ENCODE assay signal across 8 cellular contexts in the genomic region with DNA sequence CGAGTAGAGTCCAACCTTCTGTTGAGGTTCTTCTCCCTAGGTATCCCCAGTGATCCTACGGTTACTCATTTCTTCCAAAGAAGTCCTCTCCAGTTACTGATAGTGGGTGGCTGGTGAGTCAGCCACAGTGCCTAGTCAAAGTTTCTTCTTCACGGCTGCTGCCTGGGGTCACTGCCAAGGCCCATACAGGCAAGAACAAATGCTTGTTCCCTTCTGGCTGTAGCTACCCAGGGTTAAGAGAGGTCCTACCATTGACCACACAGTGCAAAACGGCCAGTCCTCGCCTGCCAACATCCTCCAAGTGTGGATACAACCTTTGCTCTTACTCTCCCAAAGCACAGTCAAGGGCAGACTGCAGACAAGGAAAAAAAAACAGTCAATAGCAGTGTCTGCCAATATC. TPM values are rescaled to one million over a fixed set of nuclear protein-coding genes. Genes with fewer than 3 reads are reported as not detected.
A peak's percentile ranks its signal among the peaks of the same experiment; 100 is the strongest.
DNase-seq lines count a peak whose midpoint lies in the region; ATAC-seq and TF ChIP-seq lines count a peak whose summit lies in the region.

No MANE protein-coding gene starts in this region.

- no peak overlapping the region for H3K9ac ChIP-seq in liver (ENCODE audit: low read depth in 1 of 2, low read length in 2 of 2)

- ATAC-seq in HG03045 (IDR thresholded peaks at IDR 0.05; ENCODE audit: unreplicated experiment) (no peak), HG02610 (IDR thresholded peaks at IDR 0.05; ENCODE audit: unreplicated experiment) (no peak)

- peak overlapping the region; percentile 69 to 83 for H3K27ac ChIP-seq in liver (ENCODE audit: low read depth in 1 of 2, low read length in 2 of 2)
- H3K27ac ChIP-seq in stomach = peak overlapping the region; percentile 2 to 97 (median 33)

- H3K27me3 ChIP-seq in liver (ENCODE audit: control insufficient read depth in 4 of 4, insufficient read depth in 4 of 4, low read length in 3 of 4) (no peaks in the 10 kb centered on the region), stomach (no peaks in the 10 kb centered on the region)

- no peak for TF ChIP-seq EP300 in stomach (IDR thresholded peaks at IDR 0.05)

- 25% methylated on average over 5 of the region's 5 CpGs for WGBS in liver
- WGBS in stomach, 5 donors = 26 to 40% (median 27%) methylated on average over 5 of the region's 5 CpGs

- intact Hi-C loops in stomach (cut with DNase I; ENCODE audit: low total_unique reads) = loop anchor here (10.0 kb wide), 1 partner anchor 68 kb away; no protein-coding TSS in a partner anchor

- peak; percentile 16 for DNase-seq in NCI-H2196 (lab: John Stamatoyannopoulos, UW; ENCODE audit: unreplicated experiment)
- DNase-seq in NCI-H2196 treated with DMSO at 0.1 percent for 48 hours (lab: John Stamatoyannopoulos, UW; ENCODE audit: unreplicated experiment) = no peak
- peak; percentile 67 for DNase-seq in astrocyte of the hippocampus (ENCODE audit: low read depth, low spot score)
- peak; percentile 82 for DNase-seq in stomach
- DNase-seq in foreskin melanocyte = no peak

- no peak for TF ChIP-seq CTCF in liver (IDR thresholded peaks at IDR 0.05; ENCODE audit: low read depth, low read length, missing input control)
- no peak for TF ChIP-seq CTCF in stomach (IDR thresholded peaks at IDR 0.05)

- no peak for TF ChIP-seq POLR2A in stomach (IDR thresholded peaks at IDR 0.05)

- H3K4me3 ChIP-seq in liver (ENCODE audit: low read depth in 1 of 3, low read length in 3 of 3) = no peak overlapping the region
- H3K4me3 ChIP-seq in stomach = no peak overlapping the region

- H3K9me3 ChIP-seq in liver (ENCODE audit: control insufficient read depth in 4 of 4, low read length in 3 of 4) (no peaks in the 10 kb centered on the region), stomach (no peaks in the 10 kb centered on the region)

- H3K4me1 ChIP-seq in liver (ENCODE audit: control insufficient read depth in 4 of 4, insufficient read depth in 4 of 4, low read length in 3 of 4) (peaks cover 5 to 39% (median 32%) of the 10 kb centered on the region in 4 donors), stomach (peaks cover 0 to 36% (median 12%) of the 10 kb centered on the region in 4 donors)

- peak; percentile 48 to 69 for TF ChIP-seq RAD21 in liver (IDR thresholded peaks at IDR 0.05)

- H3K36me3 ChIP-seq in liver (ENCODE audit: control insufficient read depth in 4 of 4, insufficient read depth in 3 of 4, low read depth in 1 of 4, low read length in 3 of 4) (no peaks in the 10 kb centered on the region), stomach (no peaks in the 10 kb centered on the region)

TF ChIP-seq in liver, 16 proteins besides CTCF, POLR2A, EP300 and RAD21:
- TF ChIP-seq, protein P1, sequence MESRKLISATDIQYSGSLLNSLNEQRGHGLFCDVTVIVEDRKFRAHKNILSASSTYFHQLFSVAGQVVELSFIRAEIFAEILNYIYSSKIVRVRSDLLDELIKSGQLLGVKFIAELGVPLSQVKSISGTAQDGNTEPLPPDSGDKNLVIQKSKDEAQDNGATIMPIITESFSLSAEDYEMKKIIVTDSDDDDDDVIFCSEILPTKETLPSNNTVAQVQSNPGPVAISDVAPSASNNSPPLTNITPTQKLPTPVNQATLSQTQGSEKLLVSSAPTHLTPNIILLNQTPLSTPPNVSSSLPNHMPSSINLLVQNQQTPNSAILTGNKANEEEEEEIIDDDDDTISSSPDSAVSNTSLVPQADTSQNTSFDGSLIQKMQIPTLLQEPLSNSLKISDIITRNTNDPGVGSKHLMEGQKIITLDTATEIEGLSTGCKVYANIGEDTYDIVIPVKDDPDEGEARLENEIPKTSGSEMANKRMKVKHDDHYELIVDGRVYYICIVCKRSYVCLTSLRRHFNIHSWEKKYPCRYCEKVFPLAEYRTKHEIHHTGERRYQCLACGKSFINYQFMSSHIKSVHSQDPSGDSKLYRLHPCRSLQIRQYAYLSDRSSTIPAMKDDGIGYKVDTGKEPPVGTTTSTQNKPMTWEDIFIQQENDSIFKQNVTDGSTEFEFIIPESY (IDR thresholded peaks at IDR 0.05) = peak; percentile 91
- TF ChIP-seq GABPA (IDR thresholded peaks at IDR 0.05 in 1 of 2, conservative IDR thresholded peaks at IDR 0.05 in 1 of 2) = peak in 1 of 2 donors; percentile 43
- TF ChIP-seq HNF4G (IDR thresholded peaks at IDR 0.05) = peak; percentile 69
- peak; percentile 88 to 89 for TF ChIP-seq JUND (IDR thresholded peaks at IDR 0.05)
- TF ChIP-seq SP1 (IDR thresholded peaks at IDR 0.05) = peak; percentile 97
- peak; percentile 83 for TF ChIP-seq YY1 (IDR thresholded peaks at IDR 0.05)
- TF ChIP-seq FOXA2 (IDR thresholded peaks at IDR 0.05) = peak; percentile 68
- TF ChIP-seq EGR1 (IDR thresholded peaks at IDR 0.05; ENCODE audit: low read depth in 2 of 2) = peak in 1 of 2 donors; percentile 13
- TF ChIP-seq, protein P2, sequence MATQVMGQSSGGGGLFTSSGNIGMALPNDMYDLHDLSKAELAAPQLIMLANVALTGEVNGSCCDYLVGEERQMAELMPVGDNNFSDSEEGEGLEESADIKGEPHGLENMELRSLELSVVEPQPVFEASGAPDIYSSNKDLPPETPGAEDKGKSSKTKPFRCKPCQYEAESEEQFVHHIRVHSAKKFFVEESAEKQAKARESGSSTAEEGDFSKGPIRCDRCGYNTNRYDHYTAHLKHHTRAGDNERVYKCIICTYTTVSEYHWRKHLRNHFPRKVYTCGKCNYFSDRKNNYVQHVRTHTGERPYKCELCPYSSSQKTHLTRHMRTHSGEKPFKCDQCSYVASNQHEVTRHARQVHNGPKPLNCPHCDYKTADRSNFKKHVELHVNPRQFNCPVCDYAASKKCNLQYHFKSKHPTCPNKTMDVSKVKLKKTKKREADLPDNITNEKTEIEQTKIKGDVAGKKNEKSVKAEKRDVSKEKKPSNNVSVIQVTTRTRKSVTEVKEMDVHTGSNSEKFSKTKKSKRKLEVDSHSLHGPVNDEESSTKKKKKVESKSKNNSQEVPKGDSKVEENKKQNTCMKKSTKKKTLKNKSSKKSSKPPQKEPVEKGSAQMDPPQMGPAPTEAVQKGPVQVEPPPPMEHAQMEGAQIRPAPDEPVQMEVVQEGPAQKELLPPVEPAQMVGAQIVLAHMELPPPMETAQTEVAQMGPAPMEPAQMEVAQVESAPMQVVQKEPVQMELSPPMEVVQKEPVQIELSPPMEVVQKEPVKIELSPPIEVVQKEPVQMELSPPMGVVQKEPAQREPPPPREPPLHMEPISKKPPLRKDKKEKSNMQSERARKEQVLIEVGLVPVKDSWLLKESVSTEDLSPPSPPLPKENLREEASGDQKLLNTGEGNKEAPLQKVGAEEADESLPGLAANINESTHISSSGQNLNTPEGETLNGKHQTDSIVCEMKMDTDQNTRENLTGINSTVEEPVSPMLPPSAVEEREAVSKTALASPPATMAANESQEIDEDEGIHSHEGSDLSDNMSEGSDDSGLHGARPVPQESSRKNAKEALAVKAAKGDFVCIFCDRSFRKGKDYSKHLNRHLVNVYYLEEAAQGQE (IDR thresholded peaks at IDR 0.05) = peak; percentile 63
- TF ChIP-seq TAF1 (conservative IDR thresholded peaks at IDR 0.05) = no peak
- peak; percentile 57 for TF ChIP-seq FOXA1 (IDR thresholded peaks at IDR 0.05)
- TF ChIP-seq, protein P3, sequence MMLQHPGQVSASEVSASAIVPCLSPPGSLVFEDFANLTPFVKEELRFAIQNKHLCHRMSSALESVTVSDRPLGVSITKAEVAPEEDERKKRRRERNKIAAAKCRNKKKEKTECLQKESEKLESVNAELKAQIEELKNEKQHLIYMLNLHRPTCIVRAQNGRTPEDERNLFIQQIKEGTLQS (IDR thresholded peaks at IDR 0.05) = peak; percentile 79
- peak; percentile 94 to 96 for TF ChIP-seq RXRA (IDR thresholded peaks at IDR 0.05)
- peak; percentile 71 for TF ChIP-seq NR2F2 (IDR thresholded peaks at IDR 0.05)
- peak; percentile 93 for TF ChIP-seq HNF4A (conservative IDR thresholded peaks at IDR 0.05)
- TF ChIP-seq, protein P4, sequence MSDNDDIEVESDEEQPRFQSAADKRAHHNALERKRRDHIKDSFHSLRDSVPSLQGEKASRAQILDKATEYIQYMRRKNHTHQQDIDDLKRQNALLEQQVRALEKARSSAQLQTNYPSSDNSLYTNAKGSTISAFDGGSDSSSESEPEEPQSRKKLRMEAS (IDR thresholded peaks at IDR 0.05) = peak; percentile 64

RNA-seq across cellular contexts. Expression of a gene that starts 2.9 kb away (rescaled TPM):
- total RNA-seq in liver = 10 to 100 TPM; 12.6 to 34.6 TPM
- 1 to 10 TPM; 4.2 to 6.4 TPM for polyA plus RNA-seq in liver
- total RNA-seq in stomach = 100 to 1,000 TPM in 2 of 5 donors, 10 to 100 TPM in 2, 1 to 10 TPM in 1; 8.1 to 450 (median 52.5) TPM
- polyA plus RNA-seq in stomach = 1 to 10 TPM; 2.9 to 3.8 (median 3.5) TPM

Comparison
In these comparisons a context has a peak if more than half of its experiments do, and no peak if none do; other contexts are left out.
1. DNase-seq: peak in NCI-H2196 (single experiment), astrocyte of the hippocampus (single experiment) and stomach (single experiment); none in NCI-H2196 treated with DMSO at 0.1 percent for 48 hours (single experiment) and foreskin melanocyte (single experiment).